Comparison of ENCODE assay signal across 8 cellular contexts in the genomic region with DNA sequence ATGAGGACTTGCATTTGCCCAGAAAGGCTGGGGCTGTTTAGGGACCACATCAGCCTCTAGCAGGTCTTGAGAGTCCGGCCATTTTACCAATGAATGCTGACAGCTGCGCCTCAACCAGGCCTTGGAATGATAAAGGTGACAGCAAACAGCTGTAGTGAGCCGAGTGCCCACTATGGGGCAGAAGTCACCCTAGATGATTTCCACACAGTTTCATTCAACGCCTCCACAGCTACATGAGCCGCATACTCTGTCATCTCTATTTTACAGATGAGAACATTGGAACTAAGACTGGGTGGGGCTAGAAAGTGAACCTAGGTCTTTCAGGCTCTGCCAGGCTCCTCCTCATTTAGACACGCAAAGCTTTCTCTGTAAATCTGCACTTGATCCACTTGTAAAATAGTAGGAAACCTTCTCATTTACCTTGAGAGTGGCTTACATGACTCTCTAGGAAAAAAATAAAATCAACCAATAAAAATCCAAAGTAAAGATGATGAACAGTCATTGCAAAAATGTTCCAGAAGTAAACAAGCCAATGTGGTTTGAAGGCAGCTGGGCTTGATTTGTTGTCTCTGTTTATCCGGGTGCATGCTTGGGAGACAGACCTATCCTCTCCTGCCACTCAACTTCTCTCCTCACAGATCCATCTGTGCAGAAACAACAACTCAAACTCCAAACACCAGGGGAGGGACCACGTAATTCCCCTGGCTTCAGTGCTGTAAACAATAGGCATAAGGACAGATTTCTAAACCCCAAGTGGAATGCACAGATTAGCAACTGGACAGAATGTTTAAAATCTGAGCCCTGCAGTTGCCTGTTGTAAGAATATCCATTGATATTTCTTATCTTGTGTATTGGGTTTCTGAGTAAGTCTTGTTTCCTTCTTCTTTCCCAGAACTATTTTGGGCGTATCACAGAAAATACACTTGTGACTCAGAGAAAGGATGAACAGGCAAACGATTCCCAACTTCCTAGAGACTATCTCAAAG. TPM values are rescaled to one million over a fixed set of nuclear protein-coding genes. Genes with fewer than 3 reads are reported as not detected.
A peak's percentile ranks its signal among the peaks of the same experiment; 100 is the strongest.
DNase-seq lines count a peak whose midpoint lies in the region.

No MANE protein-coding gene starts in this region.

- DNase-seq in SIG-M5 treated with dmso at 0.1 percent for 504 hours (lab: John Stamatoyannopoulos, UW; ENCODE audit: unreplicated experiment): peak; percentile 54
- DNase-seq in SIG-M5 (lab: John Stamatoyannopoulos, UW): no peak
- peak; percentile 31 for DNase-seq in HuH-7.5 (ENCODE audit: low spot score)
- peak; percentile 86 for DNase-seq in RPMI7951 (ENCODE audit: low read depth)
- DNase-seq in hepatic stellate cell (ENCODE audit: low spot score): peak; percentile 68
- DNase-seq in skeletal muscle cell (ENCODE audit: low read depth): peak; percentile 33
- no peak for DNase-seq in cortex of kidney (lab: John Stamatoyannopoulos, UW)

- peak overlapping the region; percentile 74 for H3K27ac ChIP-seq in angular gyrus (ENCODE audit: low read depth, low read length)

- H3K4me3 ChIP-seq in skeletal muscle cell (ENCODE audit: low read depth, low read length): no peak overlapping the region

RNA-seq across cellular contexts. Expression of a gene that starts 31.5 kb away (rescaled TPM):
- total RNA-seq in RPMI7951 (2014; rRNA removed; shearing (Covaris generic)): 0.10 TPM in 1 of 2 replicates, not detected in the other

Comparison
In these comparisons a context has a peak if more than half of its experiments do, and no peak if none do; other contexts are left out.
1. DNase-seq: peak in SIG-M5 treated with dmso at 0.1 percent for 504 hours (single experiment), HuH-7.5 (single experiment), RPMI7951 (single experiment), hepatic stellate cell (single experiment) and skeletal muscle cell (single experiment); none in SIG-M5 (single experiment) and cortex of kidney (single experiment).